ENCODE assay signal across 1 cellular context in genomic region chr6:44655368-44656342, GRCh38.
TF ChIP-seq lines count a peak whose summit lies in the region.

No MANE protein-coding gene starts in this region.

TF ChIP-seq in WTC11, 78 proteins besides CTCF, POLR2A, EP300 and RAD21 (continued from another document):
- TF ChIP-seq FOXK1 (CRISPR knock-in tag; IDR thresholded peaks at IDR 0.05) (peak; percentile 62; the same call in 1 of the 2 replicates), JUN (CRISPR knock-in tag; IDR thresholded peaks at IDR 0.05) (no peak), TEAD1 (CRISPR knock-in tag; IDR thresholded peaks at IDR 0.05) (peak; percentile 42; the same call in 1 of the 2 replicates), JAZF1 (CRISPR knock-in tag; IDR thresholded peaks at IDR 0.05) (no peak), ZNF281 (CRISPR knock-in tag; IDR thresholded peaks at IDR 0.05) (peak; percentile 42; the same call in 1 of the 2 replicates), ZNF219 (CRISPR knock-in tag; IDR thresholded peaks at IDR 0.05; ENCODE audit: borderline replicate concordance) (no peak), ZNF121 (CRISPR knock-in tag; IDR thresholded peaks at IDR 0.05) (no peak), E2F4 (CRISPR knock-in tag; IDR thresholded peaks at IDR 0.05; ENCODE audit: borderline replicate concordance, low read depth) (no peak), ELF4 (CRISPR knock-in tag; IDR thresholded peaks at IDR 0.05; ENCODE audit: low read depth) (no peak), NR1H2 (CRISPR knock-in tag; IDR thresholded peaks at IDR 0.05) (no peak), ZNF138 (CRISPR knock-in tag; conservative IDR thresholded peaks at IDR 0.05) (no peak)
